In genomic region chr5:111703662-111704061, GRCh38 we compare ENCODE assay signal across 11 cellular contexts. TPM values are rescaled to one million over a fixed set of nuclear protein-coding genes. Genes with fewer than 3 reads are reported as not detected.
DNase-seq lines count a peak whose midpoint lies in the region; ATAC-seq and TF ChIP-seq lines count a peak whose summit lies in the region.
"Had no signal": no experiment of that assay in that cellular context is flagged by ENCODE, and none has a peak within 500 bp of the region (broad histone marks: within the 10 kb centered on the region; RNA-seq: fewer than 3 reads in every experiment).

No MANE protein-coding gene starts in this region.

- peak overlapping the region; percentile 83 for H3K27ac ChIP-seq in KOPT-K1 (ENCODE audit: low read depth, low read length, poor library complexity, severe bottlenecking)
- H3K27ac ChIP-seq: prostate gland had no signal

- no peaks in the 10 kb centered on the region for H3K36me3 ChIP-seq in KOPT-K1 (ENCODE audit: insufficient read depth, low read length)
- H3K36me3 ChIP-seq: prostate gland had no signal

- ATAC-seq in activated CD8-positive, alpha-beta memory T cell treated with anti-CD3 and anti-CD28 coated beads, Interleukin-2, amount 10 ng/mL, durations not matched to agents 7 days and 5 days = peak; percentile 61
- ATAC-seq in HG02642 (IDR thresholded peaks at IDR 0.05; ENCODE audit: poor library complexity, unreplicated experiment) = peak; percentile 98
- ATAC-seq in stimulated activated effector memory CD8-positive, alpha-beta T cell treated with anti-CD3 and anti-CD28 coated beads, Interleukin-12 subunit alpha, Interleukin-12 subunit beta, amount 100 ng/mL, for 72 hours = peak; percentile 39

- peaks cover 9% of the 10 kb centered on the region for H3K4me1 Mint-ChIP-seq in activated CD8-positive, alpha-beta memory T cell treated with anti-CD3 and anti-CD28 coated beads, Interleukin-2, amount 10 ng/mL, durations not matched to agents 7 days and 5 days
- no peaks in the 10 kb centered on the region for H3K4me1 Mint-ChIP-seq in stimulated activated effector memory CD8-positive, alpha-beta T cell treated with anti-CD3 and anti-CD28 coated beads, Interleukin-12 subunit alpha, Interleukin-12 subunit beta, amount 100 ng/mL, for 72 hours
- H3K4me1 Mint-ChIP-seq in HFFc6 (ENCODE audit: low read depth) = peaks cover 8% of the 10 kb centered on the region; the same call in 1 of the 2 replicates

- peaks cover 16% of the 10 kb centered on the region for H3K27me3 Mint-ChIP-seq in activated CD8-positive, alpha-beta memory T cell treated with anti-CD3 and anti-CD28 coated beads, Interleukin-2, amount 10 ng/mL, durations not matched to agents 7 days and 5 days
- no peaks in the 10 kb centered on the region for H3K27me3 Mint-ChIP-seq in HFFc6 (ENCODE audit: insufficient read depth)

- no peaks in the 10 kb centered on the region for H3K9me3 Mint-ChIP-seq in activated CD8-positive, alpha-beta memory T cell treated with anti-CD3 and anti-CD28 coated beads, Interleukin-2, amount 10 ng/mL, durations not matched to agents 7 days and 5 days (ENCODE audit: low read depth)
- peaks cover 3% of the 10 kb centered on the region for H3K9me3 Mint-ChIP-seq in stimulated activated effector memory CD8-positive, alpha-beta T cell treated with anti-CD3 and anti-CD28 coated beads, Interleukin-12 subunit alpha, Interleukin-12 subunit beta, amount 100 ng/mL, for 72 hours
- H3K9me3 Mint-ChIP-seq in HFFc6 = no peaks in the 10 kb centered on the region
- H3K9me3 Mint-ChIP-seq: T-cell had no signal

- no peak overlapping the region for H3K27ac Mint-ChIP-seq in activated CD8-positive, alpha-beta memory T cell treated with anti-CD3 and anti-CD28 coated beads, Interleukin-2, amount 10 ng/mL, durations not matched to agents 7 days and 5 days
- H3K27ac Mint-ChIP-seq in stimulated activated effector memory CD8-positive, alpha-beta T cell treated with anti-CD3 and anti-CD28 coated beads, Interleukin-12 subunit alpha, Interleukin-12 subunit beta, amount 100 ng/mL, for 72 hours = no peak overlapping the region
- no peak overlapping the region for H3K27ac Mint-ChIP-seq in HFFc6
- H3K27ac Mint-ChIP-seq: T-cell had no signal

- no peak for DNase-seq in activated CD8-positive, alpha-beta memory T cell treated with anti-CD3 and anti-CD28 coated beads, Interleukin-2, amount 10 ng/mL, durations not matched to agents 7 days and 5 days
- no peak for DNase-seq in activated CD8-positive, alpha-beta memory T cell treated with anti-CD3 and anti-CD28 coated beads, Interleukin-2, amount 50 U/mL, for 48 hours
- DNase-seq in stimulated activated effector memory CD8-positive, alpha-beta T cell treated with anti-CD3 and anti-CD28 coated beads, Interleukin-12 subunit alpha, Interleukin-12 subunit beta, amount 100 ng/mL, for 72 hours (ENCODE audit: low spot score in 2 of 2) = no peak
- DNase-seq in HFFc6 (no peak), NCI-H526 treated with DMSO at 0.1 percent for 48 hours (lab: John Stamatoyannopoulos, UW) (no peak)
- DNase-seq in activated CD4-positive, CD25-positive, alpha-beta regulatory T cell treated with anti-CD3 and anti-CD28 coated beads, Interleukin-2, amount 50 U/mL, for 72 hours = no peak
- DNase-seq: amniotic stem cell, T-cell had no signal

- CTCF ChIA-PET in activated CD8-positive, alpha-beta memory T cell treated with anti-CD3 and anti-CD28 coated beads, Interleukin-2, amount 10 ng/mL, durations not matched to agents 7 days and 5 days (lab: Charles Lee) = no interaction called here

- H3K36me3 Mint-ChIP-seq in activated CD8-positive, alpha-beta memory T cell treated with anti-CD3 and anti-CD28 coated beads, Interleukin-2, amount 10 ng/mL, durations not matched to agents 7 days and 5 days = no peaks in the 10 kb centered on the region
- H3K36me3 Mint-ChIP-seq in stimulated activated effector memory CD8-positive, alpha-beta T cell treated with anti-CD3 and anti-CD28 coated beads, Interleukin-12 subunit alpha, Interleukin-12 subunit beta, amount 100 ng/mL, for 72 hours = no peaks in the 10 kb centered on the region
- no peaks in the 10 kb centered on the region for H3K36me3 Mint-ChIP-seq in HFFc6 (ENCODE audit: low read depth)
- H3K36me3 Mint-ChIP-seq: T-cell had no signal

- no peak for TF ChIP-seq CTCF in HFFc6 (IDR thresholded peaks at IDR 0.05)

- H3K4me3 Mint-ChIP-seq in activated CD8-positive, alpha-beta memory T cell treated with anti-CD3 and anti-CD28 coated beads, Interleukin-2, amount 10 ng/mL, durations not matched to agents 7 days and 5 days = peak overlapping the region; percentile 1
- H3K4me3 Mint-ChIP-seq in stimulated activated effector memory CD8-positive, alpha-beta T cell treated with anti-CD3 and anti-CD28 coated beads, Interleukin-12 subunit alpha, Interleukin-12 subunit beta, amount 100 ng/mL, for 72 hours = no peak overlapping the region
- H3K4me3 Mint-ChIP-seq in HFFc6 = no peak overlapping the region

- no peaks in the 10 kb centered on the region for H3K9me3 ChIP-seq in KOPT-K1 (ENCODE audit: insufficient read depth, low read length, poor library complexity, severe bottlenecking)
- H3K9me3 ChIP-seq: prostate gland had no signal

RNA-seq across cellular contexts. Expression of gene NREP, which starts 53.3 kb away (rescaled TPM):
- total RNA-seq in activated CD8-positive, alpha-beta memory T cell treated with anti-CD3 and anti-CD28 coated beads, Interleukin-2, amount 10 ng/mL, durations not matched to agents 7 days and 5 days = 1 to 10 TPM; 5.4 to 7.0 TPM
- total RNA-seq in HFFc6 (2021; fragmentation: NEBNext Ultra II Directional; extraction: Animal tissue kit (Norgen Biotek cat#: 25700)) = 10 to 100 TPM; 32.0 to 89.1 (median 35.1) TPM

Comparison
In these comparisons a context has a peak if more than half of its experiments do, and no peak if none do; other contexts are left out.
1. ATAC-seq: peak in every context shown above with its lines; median percentile 98 in HG02642; 61 in activated CD8-positive, alpha-beta memory T cell treated with anti-CD3 and anti-CD28 coated beads, Interleukin-2, amount 10 ng/mL, durations not matched to agents 7 days and 5 days; 39 in stimulated activated effector memory CD8-positive, alpha-beta T cell treated with anti-CD3 and anti-CD28 coated beads, Interleukin-12 subunit alpha, Interleukin-12 subunit beta, amount 100 ng/mL, for 72 hours.
2. RNA of gene NREP, which starts 53.3 kb away (total RNA-seq): 32.0 to 89.1 TPM in HFFc6; 5.4 to 7.0 TPM in activated CD8-positive, alpha-beta memory T cell treated with anti-CD3 and anti-CD28 coated beads, Interleukin-2, amount 10 ng/mL, durations not matched to agents 7 days and 5 days; every median in the first group is over 4 times any median in the second.